In genomic region chr10:104308439-104308903, GRCh38 we compare ENCODE assay signal across 8 cellular contexts. TPM values are rescaled to one million over a fixed set of nuclear protein-coding genes. Genes with fewer than 3 reads are reported as not detected.
DNase-seq lines count a peak whose midpoint lies in the region; ATAC-seq and TF ChIP-seq lines count a peak whose summit lies in the region.
"Had no signal": no experiment of that assay in that cellular context is flagged by ENCODE, and none has a peak within 500 bp of the region (broad histone marks: within the 10 kb centered on the region; RNA-seq: fewer than 3 reads in every experiment).

No MANE protein-coding gene starts in this region.

- H3K4me3 ChIP-seq in naive thymus-derived CD4-positive, alpha-beta T cell (ENCODE audit: low read length) = peak overlapping the region; percentile 19
- no peak overlapping the region for H3K4me3 ChIP-seq in body of pancreas
- H3K4me3 ChIP-seq: adrenal gland had no signal

- no peaks in the 10 kb centered on the region for H3K9me3 ChIP-seq in naive thymus-derived CD4-positive, alpha-beta T cell (ENCODE audit: control insufficient read depth in 2 of 3, low read length in 3 of 3)
- no peaks in the 10 kb centered on the region for H3K9me3 ChIP-seq in body of pancreas
- H3K9me3 ChIP-seq: adrenal gland had no signal

- CTCF ChIA-PET in naive thymus-derived CD4-positive, alpha-beta T cell (lab: Charles Lee) = interaction anchor here (1.0 to 8.2 kb wide), 4 partner anchors 13 to 41 kb away, joined by 3 to 259 read pairs (median 80); partner anchors contain the start of genes CFAP58 and ITPRIP

- H3K36me3 ChIP-seq in naive thymus-derived CD4-positive, alpha-beta T cell (ENCODE audit: control insufficient read depth in 2 of 3, insufficient read depth in 3 of 3, low read length in 3 of 3) = peaks cover 0 to 23% (median 5%) of the 10 kb centered on the region in 3 experiments
- H3K36me3 ChIP-seq in body of pancreas (replicated peaks in 1 of 2; ENCODE audit: insufficient read depth in 1 of 2, low read depth in 2 of 2) = peaks cover 0 to 3% of the 10 kb centered on the region in 2 donors

- H3K27me3 Mint-ChIP-seq in naive thymus-derived CD4-positive, alpha-beta T cell = no peaks in the 10 kb centered on the region

- H3K9me3 Mint-ChIP-seq in naive thymus-derived CD4-positive, alpha-beta T cell = peaks cover 0 to 4% (median 0%) of the 10 kb centered on the region in 11 donors

- H3K27me3 ChIP-seq in naive thymus-derived CD4-positive, alpha-beta T cell (ENCODE audit: control insufficient read depth in 2 of 2, insufficient read depth in 2 of 2, low read length in 2 of 2) = no peaks in the 10 kb centered on the region
- H3K27me3 ChIP-seq in body of pancreas = no peaks in the 10 kb centered on the region
- H3K27me3 ChIP-seq: adrenal gland had no signal

- DNase-seq in naive thymus-derived CD4-positive, alpha-beta T cell = peak in 7 of 9 donors; percentile 51 to 77 (median 71)
- DNase-seq in body of pancreas (no peak), retina (no peak)
- no peak for DNase-seq in stimulated activated CD8-positive, alpha-beta memory T cell treated with anti-CD3 and anti-CD28 coated beads, Interleukin-4, amount 100 ng/mL, for 48 hours
- DNase-seq: adrenal gland had no signal

- intact Hi-C loops in naive thymus-derived CD4-positive, alpha-beta T cell (cut with micrococcal nuclease) = loop anchor here (1.0 to 2.0 kb wide), 6 partner anchors 11 to 39 kb away; partner anchors contain the start of genes GSTO2 (in 1 of the 2) and ITPRIP (in 1 of the 2)
- intact Hi-C loops in body of pancreas (cut with DNase I) = loop anchor here (5.0 kb wide), 1 partner anchor 39 kb away; no protein-coding TSS in a partner anchor

- peak overlapping the region; percentile 25 to 83 (median 75) for H3K4me3 Mint-ChIP-seq in naive thymus-derived CD4-positive, alpha-beta T cell

- ATAC-seq in GM18870 (IDR thresholded peaks at IDR 0.05; ENCODE audit: unreplicated experiment) = peak; percentile 91
- ATAC-seq in GM21528 (IDR thresholded peaks at IDR 0.05; ENCODE audit: low FRiP score, unreplicated experiment) = peak; percentile 82
- peak; percentile 62 for ATAC-seq in HG03521 (IDR thresholded peaks at IDR 0.05; ENCODE audit: unreplicated experiment)
- peak; percentile 58 for ATAC-seq in naive thymus-derived CD4-positive, alpha-beta T cell
- ATAC-seq in body of pancreas = no peak

- H3K4me1 ChIP-seq in naive thymus-derived CD4-positive, alpha-beta T cell (ENCODE audit: control insufficient read depth in 2 of 2, insufficient read depth in 2 of 2, low read length in 2 of 2) = peaks cover 39 to 43% of the 10 kb centered on the region in 2 donors
- H3K4me1 ChIP-seq in body of pancreas = peaks cover 16% of the 10 kb centered on the region

- peaks cover 53 to 89% (median 75%) of the 10 kb centered on the region in 7 donors for H3K4me1 Mint-ChIP-seq in naive thymus-derived CD4-positive, alpha-beta T cell

- no peak overlapping the region for H3K27ac ChIP-seq in naive thymus-derived CD4-positive, alpha-beta T cell (ENCODE audit: low read depth, low read length)
- H3K27ac ChIP-seq in body of pancreas = no peak overlapping the region
- H3K27ac ChIP-seq: adrenal gland had no signal

- peaks cover 0 to 16% (median 10%) of the 10 kb centered on the region in 5 donors for H3K36me3 Mint-ChIP-seq in naive thymus-derived CD4-positive, alpha-beta T cell

- TF ChIP-seq POLR2A in body of pancreas (IDR thresholded peaks at IDR 0.05) = no peak

- TF ChIP-seq CTCF in body of pancreas (IDR thresholded peaks at IDR 0.05) = no peak

- peak overlapping the region; percentile 79 to 94 (median 87) for H3K27ac Mint-ChIP-seq in naive thymus-derived CD4-positive, alpha-beta T cell

- 75 to 77% methylated on average over 4 of the region's 4 CpGs for WGBS in body of pancreas, 2 donors

- POLR2A ChIA-PET in naive thymus-derived CD4-positive, alpha-beta T cell (lab: Charles Lee) = interaction anchor here (0.7 to 6.2 kb wide), 6 partner anchors 14 to 43 kb away, joined by 3 to 78 read pairs (median 24); partner anchors contain the start of gene ITPRIP

RNA-seq across cellular contexts. Expression of gene ITPRIP, which starts 29.8 kb away (rescaled TPM):
- 100 to 1,000 TPM in 1 of 5 experiments, 10 to 100 TPM in 4; 20.0 to 129 (median 27.8) TPM for total RNA-seq in naive thymus-derived CD4-positive, alpha-beta T cell
- 10 to 100 TPM; 17.8 to 18.0 TPM for polyA plus RNA-seq in naive thymus-derived CD4-positive, alpha-beta T cell
- total RNA-seq in body of pancreas = 1 to 10 TPM; 4.7 to 7.9 TPM

RNA-seq across cellular contexts. Expression of gene GSTO2, which starts 39.5 kb away (rescaled TPM):
- total RNA-seq in naive thymus-derived CD4-positive, alpha-beta T cell = 1 to 10 TPM; 1.1 to 2.5 (median 1.4) TPM
- 1 to 10 TPM; 1.0 to 1.3 TPM for polyA plus RNA-seq in naive thymus-derived CD4-positive, alpha-beta T cell
- total RNA-seq in body of pancreas = 10 to 100 TPM in 1 of 2 donors, 1 to 10 TPM in 1; 9.6 to 26.5 TPM

RNA-seq across cellular contexts. Expression of gene CFAP58, which starts 45.2 kb away (rescaled TPM):
- total RNA-seq in naive thymus-derived CD4-positive, alpha-beta T cell = under 1 TPM in 1 of 5 experiments, not detected in 4; 0.17 TPM
- polyA plus RNA-seq in naive thymus-derived CD4-positive, alpha-beta T cell = not detected
- under 1 TPM in 1 of 2 donors, not detected in 1; 0.26 TPM for total RNA-seq in body of pancreas

RNA-seq across cellular contexts. Expression of gene GSTO1, which starts 53.8 kb away (rescaled TPM):
- total RNA-seq in naive thymus-derived CD4-positive, alpha-beta T cell = 100 to 1,000 TPM in 1 of 5 experiments, 10 to 100 TPM in 4; 28.1 to 129 (median 49.1) TPM
- polyA plus RNA-seq in naive thymus-derived CD4-positive, alpha-beta T cell = 100 to 1,000 TPM; 116 to 141 TPM
- 10 to 100 TPM; 16.8 to 65.9 TPM for total RNA-seq in body of pancreas

Comparison
In these comparisons a context has a peak if more than half of its experiments do, and no peak if none do; other contexts are left out.
1. DNase-seq: peak in naive thymus-derived CD4-positive, alpha-beta T cell (7 of 9); none in body of pancreas (0 of 4), stimulated activated CD8-positive, alpha-beta memory T cell treated with anti-CD3 and anti-CD28 coated beads, Interleukin-4, amount 100 ng/mL, for 48 hours (single experiment) and retina (single experiment).